In the genomic region with DNA sequence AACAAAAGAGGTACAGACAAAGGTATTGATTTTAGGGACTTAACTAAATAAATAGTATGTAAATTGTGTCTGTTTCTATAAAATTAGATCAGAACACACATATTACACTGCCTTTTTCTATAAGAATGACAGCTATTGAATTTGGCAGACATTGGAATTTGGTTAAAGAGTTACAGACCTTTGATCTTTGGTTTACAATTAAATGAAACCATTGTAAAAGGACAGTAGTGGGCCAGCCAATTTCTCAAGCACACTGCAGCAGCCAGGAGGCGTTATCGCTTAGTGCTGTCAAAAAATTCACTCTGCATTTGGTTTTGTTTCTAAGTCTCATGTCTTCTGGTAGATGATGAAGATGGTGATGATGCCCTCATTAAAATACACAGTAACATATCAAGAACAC, we compare ENCODE assay signal across 1 cellular context.
TF ChIP-seq lines count a peak whose summit lies in the region.

No MANE protein-coding gene starts in this region.

TF ChIP-seq in Ishikawa, 13 proteins besides CTCF, POLR2A, EP300 and RAD21 (continued from another document):
- TF ChIP-seq, protein P1, sequence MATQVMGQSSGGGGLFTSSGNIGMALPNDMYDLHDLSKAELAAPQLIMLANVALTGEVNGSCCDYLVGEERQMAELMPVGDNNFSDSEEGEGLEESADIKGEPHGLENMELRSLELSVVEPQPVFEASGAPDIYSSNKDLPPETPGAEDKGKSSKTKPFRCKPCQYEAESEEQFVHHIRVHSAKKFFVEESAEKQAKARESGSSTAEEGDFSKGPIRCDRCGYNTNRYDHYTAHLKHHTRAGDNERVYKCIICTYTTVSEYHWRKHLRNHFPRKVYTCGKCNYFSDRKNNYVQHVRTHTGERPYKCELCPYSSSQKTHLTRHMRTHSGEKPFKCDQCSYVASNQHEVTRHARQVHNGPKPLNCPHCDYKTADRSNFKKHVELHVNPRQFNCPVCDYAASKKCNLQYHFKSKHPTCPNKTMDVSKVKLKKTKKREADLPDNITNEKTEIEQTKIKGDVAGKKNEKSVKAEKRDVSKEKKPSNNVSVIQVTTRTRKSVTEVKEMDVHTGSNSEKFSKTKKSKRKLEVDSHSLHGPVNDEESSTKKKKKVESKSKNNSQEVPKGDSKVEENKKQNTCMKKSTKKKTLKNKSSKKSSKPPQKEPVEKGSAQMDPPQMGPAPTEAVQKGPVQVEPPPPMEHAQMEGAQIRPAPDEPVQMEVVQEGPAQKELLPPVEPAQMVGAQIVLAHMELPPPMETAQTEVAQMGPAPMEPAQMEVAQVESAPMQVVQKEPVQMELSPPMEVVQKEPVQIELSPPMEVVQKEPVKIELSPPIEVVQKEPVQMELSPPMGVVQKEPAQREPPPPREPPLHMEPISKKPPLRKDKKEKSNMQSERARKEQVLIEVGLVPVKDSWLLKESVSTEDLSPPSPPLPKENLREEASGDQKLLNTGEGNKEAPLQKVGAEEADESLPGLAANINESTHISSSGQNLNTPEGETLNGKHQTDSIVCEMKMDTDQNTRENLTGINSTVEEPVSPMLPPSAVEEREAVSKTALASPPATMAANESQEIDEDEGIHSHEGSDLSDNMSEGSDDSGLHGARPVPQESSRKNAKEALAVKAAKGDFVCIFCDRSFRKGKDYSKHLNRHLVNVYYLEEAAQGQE (IDR thresholded peaks at IDR 0.05; ENCODE audit: low read depth): no peak
- TF ChIP-seq FOXM1 (IDR thresholded peaks at IDR 0.05; ENCODE audit: borderline replicate concordance, low read depth) (no peak), CREB1 (IDR thresholded peaks at IDR 0.05; ENCODE audit: low read depth) (no peak), ZBTB7A (IDR thresholded peaks at IDR 0.05; ENCODE audit: low read depth) (no peak), CEBPB (IDR thresholded peaks at IDR 0.05) (no peak), NFIC (IDR thresholded peaks at IDR 0.05) (no peak), TEAD4 (IDR thresholded peaks at IDR 0.05) (no peak)
- TF ChIP-seq, protein P2, sequence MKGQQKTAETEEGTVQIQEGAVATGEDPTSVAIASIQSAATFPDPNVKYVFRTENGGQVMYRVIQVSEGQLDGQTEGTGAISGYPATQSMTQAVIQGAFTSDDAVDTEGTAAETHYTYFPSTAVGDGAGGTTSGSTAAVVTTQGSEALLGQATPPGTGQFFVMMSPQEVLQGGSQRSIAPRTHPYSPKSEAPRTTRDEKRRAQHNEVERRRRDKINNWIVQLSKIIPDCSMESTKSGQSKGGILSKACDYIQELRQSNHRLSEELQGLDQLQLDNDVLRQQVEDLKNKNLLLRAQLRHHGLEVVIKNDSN (IDR thresholded peaks at IDR 0.05): no peak
